ENCODE assay signal across 8 cellular contexts in genomic region chr10:96833220-96834001, GRCh38. TPM values are rescaled to one million over a fixed set of nuclear protein-coding genes. Genes with fewer than 3 reads are reported as not detected.
DNase-seq lines count a peak whose midpoint lies in the region; ATAC-seq and TF ChIP-seq lines count a peak whose summit lies in the region.

No MANE protein-coding gene starts in this region.

- peaks cover 33 to 68% of the 10 kb centered on the region in 2 donors for H3K4me1 Mint-ChIP-seq in stimulated activated naive B cell treated with anti-CD40 and anti-IgM and Interleukin-4, amounts not matched to agents 10 μg/mL and 1 μg/mL and 100 μg/mL, for 72 hours

- H3K4me1 ChIP-seq in left lung, result peaks cover 0 to 58% of the 10 kb centered on the region in 2 donors

- intact Hi-C loops in Right ventricle myocardium inferior (cut with DNase I) (loop anchor here (2.0 to 5.0 kb wide), 4 partner anchors 79 to 461 kb away; no protein-coding TSS in a partner anchor), cardiac septum (cut with DNase I) (loop anchor here (2.0 to 5.0 kb wide), 3 partner anchors 84 to 246 kb away; partner anchors contain the start of gene TM9SF3), left lung (cut with DNase I) (no loop called here)

- ATAC-seq in Right ventricle myocardium inferior, result peak; percentile 1
- ATAC-seq in HG03159 (IDR thresholded peaks at IDR 0.05; ENCODE audit: unreplicated experiment), result peak; percentile 5
- ATAC-seq in left lung, result peak; percentile 7
- ATAC-seq in stimulated activated naive B cell treated with anti-CD40 and anti-IgM and Interleukin-4, amounts not matched to agents 10 μg/mL and 1 μg/mL and 100 μg/mL, for 72 hours (replicated peaks), result peak; percentile 2 to 6
- no peak for ATAC-seq in HG03139 (IDR thresholded peaks at IDR 0.05; ENCODE audit: unreplicated experiment)

- H3K36me3 ChIP-seq in SK-N-MC (ENCODE audit: insufficient read depth, low read length) (no peaks in the 10 kb centered on the region), left lung (peaks cover 0 to 4% of the 10 kb centered on the region in 2 donors)

- H3K9ac ChIP-seq in SK-N-MC (ENCODE audit: insufficient read length), result peak overlapping the region; percentile 45

- no peaks in the 10 kb centered on the region for H3K9me3 Mint-ChIP-seq in stimulated activated naive B cell treated with anti-CD40 and anti-IgM and Interleukin-4, amounts not matched to agents 10 μg/mL and 1 μg/mL and 100 μg/mL, for 72 hours

- no peaks in the 10 kb centered on the region for H3K27me3 Mint-ChIP-seq in stimulated activated naive B cell treated with anti-CD40 and anti-IgM and Interleukin-4, amounts not matched to agents 10 μg/mL and 1 μg/mL and 100 μg/mL, for 72 hours

- H3K9me3 ChIP-seq in SK-N-MC (ENCODE audit: low read depth, low read length) (no peaks in the 10 kb centered on the region), left lung (no peaks in the 10 kb centered on the region)

- no peaks in the 10 kb centered on the region for H3K27me3 ChIP-seq in left lung

- DNase-seq in Right ventricle myocardium inferior (ENCODE audit: missing footprints) (peak; percentile 74), cardiac septum (ENCODE audit: low spot score) (no peak), SK-N-MC (ENCODE audit: low read depth, low spot score) (no peak), left lung (peak; percentile 37 to 85)
- no peak for DNase-seq in stimulated activated naive B cell treated with anti-CD40 and anti-IgM and Interleukin-4, amounts not matched to agents 10 μg/mL and 1 μg/mL and 100 μg/mL, for 72 hours

- H3K4me3 ChIP-seq in SK-N-MC (peak overlapping the region; percentile 77), left lung (peak overlapping the region; percentile 72 to 81)

- H3K27ac ChIP-seq in SK-N-MC (no peak overlapping the region), cingulate gyrus (ENCODE audit: low read depth, low read length) (peak overlapping the region; percentile 92), left lung (peak overlapping the region; percentile 93 to 95)

- peak overlapping the region; percentile 93 to 98 for H3K4me3 Mint-ChIP-seq in stimulated activated naive B cell treated with anti-CD40 and anti-IgM and Interleukin-4, amounts not matched to agents 10 μg/mL and 1 μg/mL and 100 μg/mL, for 72 hours

- peaks cover 16 to 24% of the 10 kb centered on the region in 2 donors for H3K36me3 Mint-ChIP-seq in stimulated activated naive B cell treated with anti-CD40 and anti-IgM and Interleukin-4, amounts not matched to agents 10 μg/mL and 1 μg/mL and 100 μg/mL, for 72 hours

- TF ChIP-seq CTCF in left lung (IDR thresholded peaks at IDR 0.05), result no peak

- peak overlapping the region; percentile 95 for H3K27ac Mint-ChIP-seq in stimulated activated naive B cell treated with anti-CD40 and anti-IgM and Interleukin-4, amounts not matched to agents 10 μg/mL and 1 μg/mL and 100 μg/mL, for 72 hours

RNA-seq across cellular contexts. Expression of gene LCOR, which starts 1.3 kb away (rescaled TPM):
- total RNA-seq in Right ventricle myocardium inferior, result 21.7 TPM
- total RNA-seq in cardiac septum, result 21.0 TPM
- total RNA-seq in left lung, result 10 to 100 TPM; 27.3 to 29.6 TPM

Comparison
In these comparisons a context has a peak if more than half of its experiments do, and no peak if none do; other contexts are left out.
1. DNase-seq: peak in Right ventricle myocardium inferior (single experiment) and left lung (2 of 2); none in cardiac septum (single experiment), SK-N-MC (single experiment) and stimulated activated naive B cell treated with anti-CD40 and anti-IgM and Interleukin-4, amounts not matched to agents 10 μg/mL and 1 μg/mL and 100 μg/mL, for 72 hours (single experiment).
2. intact Hi-C loops: an anchor here in Right ventricle myocardium inferior (2.0 to 5.0 kb wide) and cardiac septum (2.0 to 5.0 kb wide); none called in left lung.